In genomic region chr3:48415251-48415953, GRCh38 we compare ENCODE assay signal across 1 cellular context.
TF ChIP-seq lines count a peak whose summit lies in the region.

No MANE protein-coding gene starts in this region.

TF ChIP-seq in SK-N-SH, 30 proteins besides CTCF, POLR2A, EP300 and RAD21 (continued from another document):
- no peak for TF ChIP-seq PBX3 (IDR thresholded peaks at IDR 0.05)
- no peak for TF ChIP-seq SIN3A (IDR thresholded peaks at IDR 0.05; ENCODE audit: borderline replicate concordance, low read depth, low read length)
- no peak for TF ChIP-seq GATA2 (CRISPR knock-in tag; IDR thresholded peaks at IDR 0.05)
- no peak for TF ChIP-seq ELF1 (IDR thresholded peaks at IDR 0.05)
- TF ChIP-seq CHD2 (IDR thresholded peaks at IDR 0.05; ENCODE audit: low read length, partially characterized antibody) = no peak
- TF ChIP-seq NRF1 (IDR thresholded peaks at IDR 0.05; ENCODE audit: low read depth, low read length) = no peak
- no peak for TF ChIP-seq FOXJ3 (CRISPR knock-in tag; IDR thresholded peaks at IDR 0.05)
- no peak for TF ChIP-seq MAX (IDR thresholded peaks at IDR 0.05; ENCODE audit: low read depth)
- no peak for TF ChIP-seq RCOR1 (IDR thresholded peaks at IDR 0.05; ENCODE audit: low read length)
- no peak for TF ChIP-seq POLR2AphosphoS5 (IDR thresholded peaks at IDR 0.05; ENCODE audit: low read depth, low read length)
- no peak for TF ChIP-seq TEAD4 (IDR thresholded peaks at IDR 0.05; ENCODE audit: borderline replicate concordance, insufficient read depth)
- no peak for TF ChIP-seq EZH2phosphoT487 (IDR thresholded peaks at IDR 0.05; ENCODE audit: borderline replicate concordance, low read depth)
- TF ChIP-seq IRF3 (IDR thresholded peaks at IDR 0.05; ENCODE audit: low read depth, low read length) = no peak
- no peak for TF ChIP-seq NFIC (IDR thresholded peaks at IDR 0.05; ENCODE audit: borderline replicate concordance)
- TF ChIP-seq SMC3 (IDR thresholded peaks at IDR 0.05; ENCODE audit: low read depth, low read length) = no peak
- no peak for TF ChIP-seq TCF12 (IDR thresholded peaks at IDR 0.05)
- TF ChIP-seq TAF1 (IDR thresholded peaks at IDR 0.05; ENCODE audit: borderline replicate concordance, low read depth, low read length) = no peak
